In genomic region chr2:32005371-32005976, GRCh38 we compare ENCODE assay signal across 1 cellular context.
TF ChIP-seq lines count a peak whose summit lies in the region.

No MANE protein-coding gene starts in this region.

TF ChIP-seq in HepG2, 621 proteins besides CTCF, POLR2A, EP300 and RAD21:
- TF ChIP-seq TIGD3 (CRISPR knock-in tag; IDR thresholded peaks at IDR 0.05; ENCODE audit: borderline replicate concordance) (0 out of 2 replicates have a peak, but pooled peaks have one; percentile 1), FIP1L1 (IDR thresholded peaks at IDR 0.05; ENCODE audit: borderline replicate concordance, insufficient read depth, low read depth, low read length) (no peak), MTA3 (CRISPR knock-in tag; IDR thresholded peaks at IDR 0.05) (no peak), ZNF800 (CRISPR knock-in tag; IDR thresholded peaks at IDR 0.05) (peak; percentile 14; the same call in 1 of the 2 replicates), ZNF3 (CRISPR knock-in tag; IDR thresholded peaks at IDR 0.05) (peak; percentile 39; the same call in 1 of the 2 replicates), RXRA (CRISPR knock-in tag; IDR thresholded peaks at IDR 0.05) (no peak), ZNF746 (CRISPR knock-in tag; IDR thresholded peaks at IDR 0.05) (no peak), ZNF589 (CRISPR knock-in tag; conservative IDR thresholded peaks at IDR 0.05) (no peak), MAX (IDR thresholded peaks at IDR 0.05) (0 out of 2 replicates have a peak, but pooled peaks have one; percentile 18), ZNF816 (CRISPR knock-in tag; IDR thresholded peaks at IDR 0.05; ENCODE audit: borderline replicate concordance) (peak; percentile 20; the same call in 1 of the 2 replicates)
